In the genomic region with DNA sequence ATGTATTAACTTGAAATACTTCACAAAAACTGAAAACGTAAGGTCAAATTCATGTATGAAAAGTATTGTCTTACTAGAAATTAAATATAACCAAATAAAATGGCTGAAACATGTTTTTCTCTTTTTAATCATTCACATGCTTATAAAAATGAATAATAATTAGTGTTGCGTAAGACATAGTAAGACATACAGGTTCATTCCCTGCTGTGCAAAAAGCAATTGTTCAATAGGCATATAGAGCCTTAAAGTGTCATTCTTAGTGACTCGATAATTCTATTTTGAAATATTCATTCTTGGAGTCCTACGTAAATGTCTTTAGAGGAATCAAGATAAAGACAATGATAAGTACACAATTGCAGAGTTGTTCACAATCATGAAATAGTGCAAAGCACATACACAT, we compare ENCODE assay signal across 22 cellular contexts.
"Had no signal": no experiment of that assay in that cellular context is flagged by ENCODE, and none has a peak within 500 bp of the region (broad histone marks: within the 10 kb centered on the region; RNA-seq: fewer than 3 reads in every experiment).

No MANE protein-coding gene starts in this region.

- H3K27me3 ChIP-seq: body of pancreas, MG63 had no signal

- H3K36me3 ChIP-seq: MG63 had no signal

- DNase-seq: activated CD4-positive, alpha-beta T cell treated with anti-CD3 and anti-CD28 coated beads for 48 hours; activated CD4-positive, alpha-beta T cell treated with anti-CD3 and anti-CD28 coated beads, Interleukin-2, amount 50 U/mL, for 4 hours; activated CD4-positive, CD25-positive, alpha-beta regulatory T cell treated with anti-CD3 and anti-CD28 coated beads, Interleukin-2, amount 50 U/mL, for 72 hours; activated CD8-positive, alpha-beta memory T cell treated with anti-CD3 and anti-CD28 coated beads, Interleukin-2, amount 50 U/mL, for 48 hours; activated CD8-positive, alpha-beta T cell treated with anti-CD3 and anti-CD28 coated beads, Interleukin-2, amount 10 ng/mL, durations not matched to agents 7 days and 5 days; activated T-cell treated with anti-CD3 and anti-CD28 coated beads, Interleukin-2, amount 50 U/mL, for 1 hour; aorta; body of pancreas; central memory CD4-positive, alpha-beta T cell; MG63; MV-4-11; NCI-H1092 treated with DMSO at 0.1 percent for 48 hours; NCI-H1417 treated with DMSO at 0.1 percent for 48 hours; NCI-H1694; NCI-H2029 treated with DMSO at 0.1 percent for 48 hours; NCI-H345; NCI-H510A; NCI-H526 treated with DMSO at 0.1 percent for 48 hours; NCI-H82 had no signal

- H3K9ac ChIP-seq: KMS-11 had no signal

- ATAC-seq: activated CD8-positive, alpha-beta T cell treated with anti-CD3 and anti-CD28 coated beads, Interleukin-2, amount 10 ng/mL, durations not matched to agents 7 days and 5 days; body of pancreas; WTC11 had no signal

- H3K9me3 ChIP-seq: body of pancreas, MG63 had no signal

- H3K4me1 ChIP-seq: body of pancreas had no signal

- H3K4me3 ChIP-seq: body of pancreas, MG63 had no signal

- H3K27ac ChIP-seq: body of pancreas, KMS-11 had no signal

- FAIRE-seq: bronchial epithelial cell had no signal

- H3K4me2 ChIP-seq: KMS-11 had no signal
